In the genomic region with DNA sequence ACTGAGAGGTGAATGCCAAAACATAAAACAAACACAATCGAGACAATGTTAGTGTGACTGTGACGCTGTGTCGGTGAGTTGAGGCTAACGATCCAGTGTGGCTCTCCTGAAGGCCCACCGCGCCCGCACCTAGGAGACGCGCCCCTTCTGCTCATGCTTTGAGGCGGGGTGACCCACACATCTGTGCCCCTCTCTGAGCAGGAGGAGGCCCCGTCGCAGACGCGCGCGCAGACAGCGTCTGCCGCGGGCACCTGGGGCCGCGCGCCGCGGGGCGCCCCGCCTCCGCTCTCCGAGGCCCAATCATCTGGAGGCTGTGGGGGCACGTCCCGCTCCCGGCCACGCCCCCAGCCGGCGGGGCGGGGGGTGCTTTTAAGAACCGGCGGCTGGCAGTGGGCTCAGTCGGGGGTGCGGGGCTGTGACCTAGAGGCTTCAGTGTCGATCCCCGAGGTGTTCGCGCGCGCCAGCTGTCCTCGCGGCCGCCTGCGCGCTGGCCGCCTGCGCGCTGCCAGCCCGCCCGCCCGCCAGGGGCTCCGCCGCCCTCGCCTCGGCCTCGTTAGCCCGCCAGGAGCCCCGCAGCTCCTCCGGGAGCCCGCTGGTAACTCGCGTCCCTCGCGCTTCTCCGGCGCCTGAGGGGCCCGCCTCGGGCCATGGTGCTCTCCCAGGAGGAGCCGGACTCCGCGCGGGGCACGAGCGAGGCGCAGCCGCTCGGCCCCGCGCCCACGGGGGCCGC, we compare ENCODE assay signal across 8 cellular contexts. TPM values are rescaled to one million over a fixed set of nuclear protein-coding genes. Genes with fewer than 3 reads are reported as not detected.
DNase-seq lines count a peak whose midpoint lies in the region; ATAC-seq and TF ChIP-seq lines count a peak whose summit lies in the region.

A gene with protein sequence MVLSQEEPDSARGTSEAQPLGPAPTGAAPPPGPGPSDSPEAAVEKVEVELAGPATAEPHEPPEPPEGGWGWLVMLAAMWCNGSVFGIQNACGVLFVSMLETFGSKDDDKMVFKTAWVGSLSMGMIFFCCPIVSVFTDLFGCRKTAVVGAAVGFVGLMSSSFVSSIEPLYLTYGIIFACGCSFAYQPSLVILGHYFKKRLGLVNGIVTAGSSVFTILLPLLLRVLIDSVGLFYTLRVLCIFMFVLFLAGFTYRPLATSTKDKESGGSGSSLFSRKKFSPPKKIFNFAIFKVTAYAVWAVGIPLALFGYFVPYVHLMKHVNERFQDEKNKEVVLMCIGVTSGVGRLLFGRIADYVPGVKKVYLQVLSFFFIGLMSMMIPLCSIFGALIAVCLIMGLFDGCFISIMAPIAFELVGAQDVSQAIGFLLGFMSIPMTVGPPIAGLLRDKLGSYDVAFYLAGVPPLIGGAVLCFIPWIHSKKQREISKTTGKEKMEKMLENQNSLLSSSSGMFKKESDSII (plus strand): TSS at position 398 of the 730 bp plus-strand sequence. CDS start 250 bp downstream, at position 648.

- ATAC-seq in GM21526 (IDR thresholded peaks at IDR 0.05; ENCODE audit: low FRiP score, unreplicated experiment): peak; percentile 89

- DNase-seq in DMS53 (lab: John Stamatoyannopoulos, UW) (peak; percentile 86), HuH-7.5 (ENCODE audit: low spot score) (peak; percentile 84), RWPE1 (ENCODE audit: low spot score) (peak; percentile 44), germinal center (ENCODE audit: low spot score) (peak; percentile 89), osteoblast (ENCODE audit: insufficient read length, low spot score, missing footprints) (peak; percentile 85), tibial artery (peak; percentile 36 to 72)
- DNase-seq in activated T-helper 9 cell treated with anti-CD3 and anti-CD28 coated beads, Interleukin-2, amount 50 U/mL, for 16 hours (ENCODE audit: low read depth): peak; percentile 60

- POLR2A ChIA-PET in RWPE1 (lab: Yijun Ruan, JAX; ENCODE audit: low non-redundant PET): no interaction called here

- H4K20me1 ChIP-seq in osteoblast (ENCODE audit: insufficient read depth, low read length): no peaks in the 10 kb centered on the region

- intact Hi-C loops in tibial artery (cut with DNase I; ENCODE audit: low total_unique reads): no loop called here

- H3K27ac ChIP-seq in RWPE1 (no peak within 1 kb of the TSS), osteoblast (ENCODE audit: low read depth, low read length) (no peak within 1 kb of the TSS), tibial artery (no peak within 1 kb of the TSS)

- H3K4me3 ChIP-seq in osteoblast (ENCODE audit: insufficient read depth, low read length) (peak within 1 kb of the TSS; percentile 67), tibial artery (peak within 1 kb of the TSS; percentile 52 to 64)

- TF ChIP-seq CTCF in RWPE1 (conservative IDR thresholded peaks at IDR 0.05; ENCODE audit: low read depth) (no peak), osteoblast (IDR thresholded peaks at IDR 0.05; ENCODE audit: extremely low read depth, low read depth, low read length) (no peak), tibial artery (IDR thresholded peaks at IDR 0.05) (no peak)

- H3K36me3 ChIP-seq in osteoblast (ENCODE audit: insufficient read depth, low read length): no peaks in the 10 kb centered on the region
- no peaks in the 10 kb centered on the region for H3K36me3 ChIP-seq in tibial artery

- no peaks in the 10 kb centered on the region for H3K9me3 ChIP-seq in osteoblast (ENCODE audit: low read depth, low read length)
- H3K9me3 ChIP-seq in tibial artery: no peaks in the 10 kb centered on the region

- H3K4me2 ChIP-seq in osteoblast (ENCODE audit: insufficient read depth, low read length): peak within 1 kb of the TSS; percentile 86

- H3K4me1 ChIP-seq in osteoblast (ENCODE audit: insufficient read depth, low read length) (peaks cover 8% of the 10 kb centered on the region), tibial artery (peaks cover 0 to 25% (median 21%) of the 10 kb centered on the region in 4 donors)

- H2AFZ ChIP-seq in osteoblast (ENCODE audit: low read length): peak within 1 kb of the TSS; percentile 78

- no peaks in the 10 kb centered on the region for H3K79me2 ChIP-seq in osteoblast (ENCODE audit: insufficient read depth, low read length)

- CTCF ChIA-PET in RWPE1 (lab: Yijun Ruan, JAX): interaction anchor here (0.6 kb wide), 2 partner anchors 30 to 66 kb away, joined by 3 read pairs; no protein-coding TSS in a partner anchor

- H3K27me3 ChIP-seq in osteoblast (ENCODE audit: insufficient read depth, low read length): peaks cover 60% of the 10 kb centered on the region
- peaks cover 0 to 33% of the 10 kb centered on the region in 2 donors for H3K27me3 ChIP-seq in tibial artery

RNA-seq across cellular contexts. Expression of the gene that starts here (rescaled TPM):
- under 0.01 TPM in 1 of 2 replicates, not detected in the other for total RNA-seq in osteoblast

Comparison
In these comparisons a context has a peak if more than half of its experiments do, and no peak if none do; other contexts are left out.
1. Peak in DNase-seq, H3K4me3 ChIP-seq and H3K4me2 ChIP-seq in osteoblast; RNA of the gene not detected or under 1 TPM.